8 cellular contexts compared by ENCODE assay signal in genomic region chr1:10943991-10944730, GRCh38.
DNase-seq lines count a peak whose midpoint lies in the region; TF ChIP-seq lines count a peak whose summit lies in the region.

No MANE protein-coding gene starts in this region.

- H3K4me2 ChIP-seq in PC-9, result peak overlapping the region; percentile 36; the same call in 1 of the 2 replicates

- intact Hi-C loops in PC-9 (cut with micrococcal nuclease; ENCODE audit: unreplicated experiment), result loop anchor here (5.0 kb wide), 1 partner anchor 432 kb away; no protein-coding TSS in a partner anchor
- intact Hi-C loops in spleen (cut with DNase I; ENCODE audit: low total_unique reads), result no loop called here
- intact Hi-C loops in activated CD4-positive, alpha-beta memory T cell treated with anti-CD3 and anti-CD28 coated beads for 36 hours (cut with micrococcal nuclease), result loop anchor here (5.0 kb wide), 1 partner anchor 77 kb away; no protein-coding TSS in a partner anchor

- WGBS in spleen, 5 donors, result 6 to 12% (median 8%) methylated on average over 22 to 23 of the region's 23 CpGs

- H3K4me3 ChIP-seq in HFF-Myc (replicated peaks; ENCODE audit: low read depth, low read length) (peak overlapping the region; percentile 17), PC-9 (no peak overlapping the region), foreskin fibroblast (ENCODE audit: low read depth in 1 of 2, low read length in 2 of 2) (peak overlapping the region; percentile 34 to 53), spleen (peak overlapping the region in 5 of 8 donors; percentile 8 to 56 (median 27))

- CTCF ChIA-PET in PC-9 (lab: Charles Lee), result no interaction called here
- CTCF ChIA-PET in activated CD4-positive, alpha-beta memory T cell treated with anti-CD3 and anti-CD28 coated beads for 36 hours (lab: Charles Lee), result no interaction called here

- peaks cover 3% of the 10 kb centered on the region; the same call in 1 of the 2 replicates for H3F3A ChIP-seq in PC-9 (ENCODE audit: insufficient read depth, low read depth)

- H3K27ac ChIP-seq in PC-9, result no peak overlapping the region
- no peak overlapping the region for H3K27ac ChIP-seq in spleen

- TF ChIP-seq POLR2A in spleen (IDR thresholded peaks at IDR 0.05), result no peak

- no peak overlapping the region for H3K27ac Mint-ChIP-seq in activated CD4-positive, alpha-beta memory T cell treated with anti-CD3 and anti-CD28 coated beads for 36 hours

- no peak for DNase-seq in HFF-Myc (ENCODE audit: extremely low read depth, low read depth)
- DNase-seq in PC-9, result no peak
- peak; percentile 30 to 65 for DNase-seq in foreskin fibroblast
- no peak for DNase-seq in spleen
- no peak for DNase-seq in activated CD4-positive, alpha-beta memory T cell treated with anti-CD3 and anti-CD28 coated beads for 36 hours
- no peak for DNase-seq in T-helper 1 cell
- DNase-seq in stimulated activated naive CD4-positive, alpha-beta T cell (lab: John Stamatoyannopoulos, UW), result no peak
- no peak for DNase-seq in SIG-M5 (lab: John Stamatoyannopoulos, UW)

- POLR2A ChIA-PET in PC-9 (lab: Charles Lee; ENCODE audit: unreplicated experiment), result interaction anchor here (0.5 kb wide), 1 partner anchor 416 kb away, joined by 8 read pairs; no protein-coding TSS in a partner anchor
- POLR2A ChIA-PET in activated CD4-positive, alpha-beta memory T cell treated with anti-CD3 and anti-CD28 coated beads for 36 hours (lab: Charles Lee), result no interaction called here

- no peaks in the 10 kb centered on the region for H3K9me3 Mint-ChIP-seq in activated CD4-positive, alpha-beta memory T cell treated with anti-CD3 and anti-CD28 coated beads for 36 hours

- TF ChIP-seq CTCF in HFF-Myc (IDR thresholded peaks at IDR 0.05; ENCODE audit: low read depth, low read length, missing control alignments) (no peak), PC-9 (conservative IDR thresholded peaks at IDR 0.05) (no peak), foreskin fibroblast (IDR thresholded peaks at IDR 0.05; ENCODE audit: low read depth, low read length) (no peak), spleen (IDR thresholded peaks at IDR 0.05 in 8 of 11, conservative IDR thresholded peaks at IDR 0.05 in 3 of 11) (no peak)

- H3K4me1 ChIP-seq in PC-9 (replicated peaks; ENCODE audit: insufficient read depth) (no peaks in the 10 kb centered on the region), spleen (peaks cover 8 to 41% (median 19%) of the 10 kb centered on the region in 6 donors)

- H3K27me3 ChIP-seq in PC-9 (ENCODE audit: insufficient read depth, low read depth) (no peaks in the 10 kb centered on the region), spleen (replicated peaks in 1 of 7) (peaks cover 0 to 85% (median 9%) of the 10 kb centered on the region in 7 donors)

- H3K9me2 ChIP-seq in PC-9 (ENCODE audit: insufficient read depth), result no peaks in the 10 kb centered on the region

- H2AFZ ChIP-seq in PC-9, result no peak overlapping the region

- no peaks in the 10 kb centered on the region for H3K79me2 ChIP-seq in PC-9 (ENCODE audit: low read depth)

- H4K20me1 ChIP-seq in PC-9 (ENCODE audit: insufficient read depth), result no peaks in the 10 kb centered on the region

- H3K9me3 ChIP-seq in PC-9 (ENCODE audit: insufficient read depth, low read depth), result no peaks in the 10 kb centered on the region
- no peaks in the 10 kb centered on the region for H3K9me3 ChIP-seq in spleen

- peaks cover 24% of the 10 kb centered on the region for H3K4me1 Mint-ChIP-seq in activated CD4-positive, alpha-beta memory T cell treated with anti-CD3 and anti-CD28 coated beads for 36 hours (ENCODE audit: low read depth)

- no peak overlapping the region for H3K4me3 Mint-ChIP-seq in activated CD4-positive, alpha-beta memory T cell treated with anti-CD3 and anti-CD28 coated beads for 36 hours

- no TSS peak for BruUV-seq in PC-9 (replicated peaks; lab: Mats Ljungman, UMichigan)

- H3K27me3 Mint-ChIP-seq in activated CD4-positive, alpha-beta memory T cell treated with anti-CD3 and anti-CD28 coated beads for 36 hours, result peaks cover 30% of the 10 kb centered on the region

- no peaks in the 10 kb centered on the region for H3K36me3 Mint-ChIP-seq in activated CD4-positive, alpha-beta memory T cell treated with anti-CD3 and anti-CD28 coated beads for 36 hours

- H3K36me3 ChIP-seq in PC-9 (ENCODE audit: low read depth), result no peaks in the 10 kb centered on the region
- H3K36me3 ChIP-seq in spleen, result no peaks in the 10 kb centered on the region

Comparison
In these comparisons a context has a peak if more than half of its experiments do, and no peak if none do; other contexts are left out.
1. DNase-seq: peak in foreskin fibroblast (2 of 2); none in HFF-Myc (single experiment), PC-9 (0 of 2), spleen (single experiment), activated CD4-positive, alpha-beta memory T cell treated with anti-CD3 and anti-CD28 coated beads for 36 hours (single experiment), T-helper 1 cell (0 of 5), stimulated activated naive CD4-positive, alpha-beta T cell (0 of 6) and SIG-M5 (single experiment).